21 cellular contexts compared by ENCODE assay signal in genomic region chr10:130567436-130567835, GRCh38.
"Had no signal": no experiment of that assay in that cellular context is flagged by ENCODE, and none has a peak within 500 bp of the region (broad histone marks: within the 10 kb centered on the region; RNA-seq: fewer than 3 reads in every experiment).

No MANE protein-coding gene starts in this region.

- ATAC-seq: foreskin keratinocyte; naive thymus-derived CD4-positive, alpha-beta T cell; sciatic nerve; stimulated activated naive B cell treated with anti-CD40 and anti-IgM and Interleukin-4, amounts not matched to agents 10 μg/mL and 1 μg/mL and 100 μg/mL, for 72 hours; stimulated activated naive CD8-positive, alpha-beta T cell treated with anti-CD3 and anti-CD28 coated beads, Interleukin-15, amount 100 ng/mL, for 72 hours had no signal

- FAIRE-seq: endothelial cell of umbilical vein had no signal

- H3K9me3 Mint-ChIP-seq: endodermal cell had no signal

- H3K36me3 ChIP-seq: colonic mucosa, spleen, uterus had no signal

- H3K4me3 ChIP-seq: colonic mucosa, hepatocyte, spleen, uterus had no signal

- H3K27me3 Mint-ChIP-seq: naive thymus-derived CD4-positive, alpha-beta T cell; stimulated activated naive B cell treated with anti-CD40 and anti-IgM and Interleukin-4, amounts not matched to agents 10 μg/mL and 1 μg/mL and 100 μg/mL, for 72 hours; stimulated activated naive CD8-positive, alpha-beta T cell treated with anti-CD3 and anti-CD28 coated beads, Interleukin-15, amount 100 ng/mL, for 72 hours had no signal

- H2AFZ ChIP-seq: hepatocyte had no signal

- H3K27ac ChIP-seq: colonic mucosa, foreskin keratinocyte, hepatocyte, spleen, uterus had no signal

- H3K4me2 ChIP-seq: hepatocyte had no signal

- H3K4me1 ChIP-seq: colonic mucosa, foreskin keratinocyte, spleen, uterus had no signal

- DNase-seq: colonic mucosa; effector CD4-positive, alpha-beta T cell; endodermal cell; erythroblast; foreskin keratinocyte; kidney glomerular epithelial cell; mammary epithelial cell; naive thymus-derived CD4-positive, alpha-beta T cell; posterior cingulate gyrus; spleen; stimulated activated CD4-positive, alpha-beta T cell treated with anti-CD3 and anti-CD28 coated beads, Interleukin-15, amount 100 ng/mL, for 24 hours; stimulated activated CD4-positive, alpha-beta T cell treated with anti-CD3 and anti-CD28 coated beads, Interleukin-1b, Interleukin-23, amount 100 ng/mL, for 48 hours; stimulated activated CD4-positive, alpha-beta T cell treated with anti-CD3 and anti-CD28 coated beads, Interleukin-4, amount 100 ng/mL, for 24 hours; stimulated activated naive B cell treated with anti-CD40 and anti-IgM and Interleukin-4, amounts not matched to agents 10 μg/mL and 1 μg/mL and 100 μg/mL, for 72 hours; stimulated activated naive CD8-positive, alpha-beta T cell treated with anti-CD3 and anti-CD28 coated beads, Interleukin-15, amount 100 ng/mL, for 72 hours; substantia nigra; trophoblast cell; uterus had no signal

- H3K36me3 Mint-ChIP-seq: naive thymus-derived CD4-positive, alpha-beta T cell; stimulated activated naive B cell treated with anti-CD40 and anti-IgM and Interleukin-4, amounts not matched to agents 10 μg/mL and 1 μg/mL and 100 μg/mL, for 72 hours had no signal

- H3K79me2 ChIP-seq: hepatocyte had no signal

- H3K9me3 ChIP-seq: colonic mucosa, uterus had no signal

- H3K27me3 ChIP-seq: colonic mucosa, foreskin keratinocyte, hepatocyte, uterus had no signal

- H3K4me3 Mint-ChIP-seq: endodermal cell; naive thymus-derived CD4-positive, alpha-beta T cell; stimulated activated naive B cell treated with anti-CD40 and anti-IgM and Interleukin-4, amounts not matched to agents 10 μg/mL and 1 μg/mL and 100 μg/mL, for 72 hours; stimulated activated naive CD8-positive, alpha-beta T cell treated with anti-CD3 and anti-CD28 coated beads, Interleukin-15, amount 100 ng/mL, for 72 hours had no signal

- H3K4me1 Mint-ChIP-seq: endodermal cell; naive thymus-derived CD4-positive, alpha-beta T cell; stimulated activated naive B cell treated with anti-CD40 and anti-IgM and Interleukin-4, amounts not matched to agents 10 μg/mL and 1 μg/mL and 100 μg/mL, for 72 hours; stimulated activated naive CD8-positive, alpha-beta T cell treated with anti-CD3 and anti-CD28 coated beads, Interleukin-15, amount 100 ng/mL, for 72 hours had no signal

- H3K27ac Mint-ChIP-seq: endodermal cell; naive thymus-derived CD4-positive, alpha-beta T cell; stimulated activated naive B cell treated with anti-CD40 and anti-IgM and Interleukin-4, amounts not matched to agents 10 μg/mL and 1 μg/mL and 100 μg/mL, for 72 hours; stimulated activated naive CD8-positive, alpha-beta T cell treated with anti-CD3 and anti-CD28 coated beads, Interleukin-15, amount 100 ng/mL, for 72 hours had no signal
